In genomic region chr10:92757066-92757716, GRCh38 we compare ENCODE assay signal across 1 cellular context.
TF ChIP-seq lines count a peak whose summit lies in the region.

No MANE protein-coding gene starts in this region.

TF ChIP-seq in HepG2, 621 proteins besides CTCF, POLR2A, EP300 and RAD21 (continued from another document and continues in another):
- TF ChIP-seq ZNF362 (CRISPR knock-in tag; IDR thresholded peaks at IDR 0.05; ENCODE audit: borderline replicate concordance) (0 out of 2 replicates have a peak, but pooled peaks have one; percentile 41), MAX (IDR thresholded peaks at IDR 0.05) (0 out of 2 replicates have a peak, but pooled peaks have one; percentile 52), TOE1 (CRISPR knock-in tag; IDR thresholded peaks at IDR 0.05) (no peak), ZNF276 (CRISPR knock-in tag; IDR thresholded peaks at IDR 0.05; ENCODE audit: low read depth) (no peak), ZNF350 (CRISPR knock-in tag; IDR thresholded peaks at IDR 0.05; ENCODE audit: borderline replicate concordance, low read depth) (peak; percentile 68; the same call in 1 of the 2 replicates), KLF9 (CRISPR knock-in tag; IDR thresholded peaks at IDR 0.05; ENCODE audit: low read depth) (no peak), CC2D1A (CRISPR knock-in tag; IDR thresholded peaks at IDR 0.05) (no peak), ZNF687 (CRISPR knock-in tag; IDR thresholded peaks at IDR 0.05) (0 out of 2 replicates have a peak, but pooled peaks have one; percentile 16), ZNF644 (CRISPR knock-in tag; IDR thresholded peaks at IDR 0.05; ENCODE audit: low read depth) (no peak; the same call in 1 of the 2 replicates), ZNF205 (CRISPR knock-in tag; IDR thresholded peaks at IDR 0.05) (0 out of 2 replicates have a peak, but pooled peaks have one; percentile 33), ZNF263 (CRISPR knock-in tag; IDR thresholded peaks at IDR 0.05) (no peak), HOXA3 (CRISPR knock-in tag; IDR thresholded peaks at IDR 0.05) (0 out of 2 replicates have a peak, but pooled peaks have one; percentile 39), ZNF577 (CRISPR knock-in tag; IDR thresholded peaks at IDR 0.05; ENCODE audit: borderline replicate concordance, low read depth) (no peak), ZBTB14 (CRISPR knock-in tag; IDR thresholded peaks at IDR 0.05) (no peak), ZNF614 (CRISPR knock-in tag; IDR thresholded peaks at IDR 0.05; ENCODE audit: borderline replicate concordance) (peak; percentile 37; the same call in 1 of the 2 replicates), MAZ (IDR thresholded peaks at IDR 0.05; ENCODE audit: borderline replicate concordance, low read depth, low read length) (no peak), MAZ (CRISPR knock-in tag; IDR thresholded peaks at IDR 0.05; ENCODE audit: low read depth) (no peak), FOXP4 (CRISPR knock-in tag; IDR thresholded peaks at IDR 0.05) (peak; percentile 42; the same call in 1 of the 2 replicates), PRMT3 (CRISPR knock-in tag; IDR thresholded peaks at IDR 0.05; ENCODE audit: borderline replicate concordance, low read depth) (no peak), JUNB (CRISPR knock-in tag; IDR thresholded peaks at IDR 0.05; ENCODE audit: borderline replicate concordance) (no peak), XRCC5 (optimal IDR thresholded peaks at IDR 0.05; ENCODE audit: low read length) (peak; percentile 48), GABPA (IDR thresholded peaks at IDR 0.05; ENCODE audit: low read depth, low read length) (no peak), GABPA (CRISPR knock-in tag; IDR thresholded peaks at IDR 0.05; ENCODE audit: low read depth) (no peak), SCMH1 (CRISPR knock-in tag; IDR thresholded peaks at IDR 0.05; ENCODE audit: borderline replicate concordance) (no peak), ZNF546 (CRISPR knock-in tag; conservative IDR thresholded peaks at IDR 0.05) (no peak), ZNF280D (CRISPR knock-in tag; IDR thresholded peaks at IDR 0.05) (no peak), TAF1 (CRISPR knock-in tag; IDR thresholded peaks at IDR 0.05) (no peak), ZNF569 (CRISPR knock-in tag; IDR thresholded peaks at IDR 0.05; ENCODE audit: borderline replicate concordance) (no peak), KDM4B (CRISPR knock-in tag; IDR thresholded peaks at IDR 0.05) (no peak), ZNF775 (CRISPR knock-in tag; IDR thresholded peaks at IDR 0.05; ENCODE audit: borderline replicate concordance) (no peak), GTF2F1 (IDR thresholded peaks at IDR 0.05; ENCODE audit: low read length) (no peak), AGO2 (optimal IDR thresholded peaks at IDR 0.05; ENCODE audit: low read depth, low read length) (no peak), HNF1A (IDR thresholded peaks at IDR 0.05; ENCODE audit: low read depth) (no peak), HNF1A (CRISPR knock-in tag; IDR thresholded peaks at IDR 0.05; ENCODE audit: borderline replicate concordance) (peak; percentile 36; the same call in 1 of the 2 replicates), ZSCAN25 (CRISPR knock-in tag; IDR thresholded peaks at IDR 0.05) (no peak)
